In genomic region chr15:47461560-47462175, GRCh38 we compare ENCODE assay signal across 14 cellular contexts.
"Had no signal": no experiment of that assay in that cellular context is flagged by ENCODE, and none has a peak within 500 bp of the region (broad histone marks: within the 10 kb centered on the region; RNA-seq: fewer than 3 reads in every experiment).

No MANE protein-coding gene starts in this region.

- H3K36me3 Mint-ChIP-seq: activated naive CD4-positive, alpha-beta T cell treated with anti-CD3 and anti-CD28 coated beads, Interleukin-2, amount 50 U/mL, for 24 hours; brain; naive B cell; stimulated activated effector memory CD8-positive, alpha-beta T cell treated with anti-CD3 and anti-CD28 coated beads, Interleukin-12 subunit alpha, Interleukin-12 subunit beta, amount 100 ng/mL, for 72 hours; WTC11 had no signal

- H3K27ac Mint-ChIP-seq: activated CD4-positive, alpha-beta memory T cell treated with anti-CD3 and anti-CD28 coated beads, Interleukin-2, amount 10 ng/mL, durations not matched to agents 7 days and 5 days; activated naive CD4-positive, alpha-beta T cell treated with anti-CD3 and anti-CD28 coated beads, Interleukin-2, amount 50 U/mL, for 24 hours; activated T-cell treated with anti-CD3 and anti-CD28 coated beads, Interleukin-2, amount 50 U/mL, for 24 hours; stimulated activated effector memory CD8-positive, alpha-beta T cell treated with anti-CD3 and anti-CD28 coated beads, Interleukin-12 subunit alpha, Interleukin-12 subunit beta, amount 100 ng/mL, for 72 hours; WTC11 had no signal

- H3K27me3 Mint-ChIP-seq: activated CD4-positive, alpha-beta memory T cell treated with anti-CD3 and anti-CD28 coated beads, Interleukin-2, amount 10 ng/mL, durations not matched to agents 7 days and 5 days; activated naive CD4-positive, alpha-beta T cell treated with anti-CD3 and anti-CD28 coated beads, Interleukin-2, amount 50 U/mL, for 24 hours; activated T-cell treated with anti-CD3 and anti-CD28 coated beads, Interleukin-2, amount 50 U/mL, for 24 hours; brain; naive B cell had no signal

- H3K4me3 Mint-ChIP-seq: activated CD4-positive, alpha-beta memory T cell treated with anti-CD3 and anti-CD28 coated beads, Interleukin-2, amount 10 ng/mL, durations not matched to agents 7 days and 5 days; activated naive CD4-positive, alpha-beta T cell treated with anti-CD3 and anti-CD28 coated beads, Interleukin-2, amount 50 U/mL, for 24 hours; activated T-cell treated with anti-CD3 and anti-CD28 coated beads, Interleukin-2, amount 50 U/mL, for 24 hours; brain; naive B cell; stimulated activated effector memory CD8-positive, alpha-beta T cell treated with anti-CD3 and anti-CD28 coated beads, Interleukin-12 subunit alpha, Interleukin-12 subunit beta, amount 100 ng/mL, for 72 hours; WTC11 had no signal

- ATAC-seq: left lung; stimulated activated effector memory CD8-positive, alpha-beta T cell treated with anti-CD3 and anti-CD28 coated beads, Interleukin-12 subunit alpha, Interleukin-12 subunit beta, amount 100 ng/mL, for 72 hours; WTC11 had no signal

- H3K4me1 Mint-ChIP-seq: activated CD4-positive, alpha-beta memory T cell treated with anti-CD3 and anti-CD28 coated beads, Interleukin-2, amount 10 ng/mL, durations not matched to agents 7 days and 5 days; activated naive CD4-positive, alpha-beta T cell treated with anti-CD3 and anti-CD28 coated beads, Interleukin-2, amount 50 U/mL, for 24 hours; stimulated activated effector memory CD8-positive, alpha-beta T cell treated with anti-CD3 and anti-CD28 coated beads, Interleukin-12 subunit alpha, Interleukin-12 subunit beta, amount 100 ng/mL, for 72 hours had no signal

- DNase-seq: activated CD4-positive, alpha-beta memory T cell treated with anti-CD3 and anti-CD28 coated beads, Interleukin-2, amount 10 ng/mL, durations not matched to agents 7 days and 5 days; activated CD4-positive, alpha-beta T cell treated with anti-CD3 and anti-CD28 coated beads for 4 hours; activated effector memory CD4-positive, alpha-beta T cell treated with Interleukin-2 at 50 U/mL for 16 hours; activated T-cell treated with anti-CD3 and anti-CD28 coated beads, Interleukin-2, amount 50 U/mL, for 24 hours; effector CD8-positive, alpha-beta T cell; kidney; left lung; naive B cell; retina; T-helper 2 cell had no signal
